Comparison of ENCODE assay signal across 21 cellular contexts in genomic region chr16:65634833-65635232, GRCh38.
DNase-seq lines count a peak whose midpoint lies in the region; ATAC-seq, FAIRE-seq and TF ChIP-seq lines count a peak whose summit lies in the region.
"Had no signal": no experiment of that assay in that cellular context is flagged by ENCODE, and none has a peak within 500 bp of the region (broad histone marks: within the 10 kb centered on the region; RNA-seq: fewer than 3 reads in every experiment).

No MANE protein-coding gene starts in this region.

- H3K27ac Mint-ChIP-seq in WTC11: no peak overlapping the region
- H3K27ac Mint-ChIP-seq: B cell; CD4-positive, CD25-positive, alpha-beta regulatory T cell; CD8-positive, alpha-beta memory T cell; H9 had no signal

- peaks cover 6 to 37% (median 20%) of the 10 kb centered on the region in 10 experiments; a peak in 19 of 20 replicates for H3K4me1 ChIP-seq in BLaER1 treated with 17β-estradiol and CSF1 and Interleukin-3, amounts not matched to agents 10 nM and 100 nM
- H3K4me1 ChIP-seq in kidney (ENCODE audit: control insufficient read depth in 1 of 2, insufficient read depth in 1 of 2, low read depth in 1 of 2, low read length in 2 of 2): no peaks in the 10 kb centered on the region
- H3K4me1 ChIP-seq in smooth muscle cell (ENCODE audit: low read depth): peaks cover 6% of the 10 kb centered on the region

- no peaks in the 10 kb centered on the region for H3K36me3 ChIP-seq in BLaER1 treated with 17β-estradiol and CSF1 and Interleukin-3, amounts not matched to agents 10 nM and 100 nM
- H3K36me3 ChIP-seq in kidney (ENCODE audit: control insufficient read depth in 1 of 2, insufficient read depth in 2 of 2, low read length in 2 of 2) (no peaks in the 10 kb centered on the region), smooth muscle cell (ENCODE audit: low read depth) (no peaks in the 10 kb centered on the region)

- CTCF ChIA-PET in WTC11 (lab: Charles Lee): interaction anchor here (1.3 kb wide), 1 partner anchor 31 kb away, joined by 5 read pairs; no protein-coding TSS in a partner anchor

- ATAC-seq in WTC11 (no peak), GM21737 (IDR thresholded peaks at IDR 0.05; ENCODE audit: unreplicated experiment) (no peak), GM19467 (IDR thresholded peaks at IDR 0.05; ENCODE audit: unreplicated experiment) (no peak)
- ATAC-seq: HepG2 had no signal

- 0 out of 2 replicates have a peak, but pooled peaks cover 4% of the 10 kb centered on the region for H3K9me3 Mint-ChIP-seq in WTC11
- H3K9me3 Mint-ChIP-seq: H9 had no signal

- H3K4me2 ChIP-seq in BLaER1 treated with 17β-estradiol and CSF1 and Interleukin-3, amounts not matched to agents 10 nM and 100 nM: peak overlapping the region in 7 of 11 experiments; percentile 71 to 91 (median 81); a peak in 12 of 22 replicates
- peak overlapping the region; percentile 56 for H3K4me2 ChIP-seq in smooth muscle cell

- no peaks in the 10 kb centered on the region for H3F3A ChIP-seq in smooth muscle cell (ENCODE audit: low read depth)

- WGBS in smooth muscle cell (ENCODE audit: low lambda C conversion rate): 86% methylated on average over 1 of the region's 1 CpG

- H3K9me3 ChIP-seq in BLaER1 treated with 17β-estradiol and CSF1 and Interleukin-3, amounts not matched to agents 10 nM and 100 nM (replicated peaks in 1 of 11): peaks cover 0 to 27% (median 6%) of the 10 kb centered on the region in 11 experiments; a peak in 7 of 22 replicates
- H3K9me3 ChIP-seq in kidney (ENCODE audit: control insufficient read depth in 1 of 2, low read length in 2 of 2) (no peaks in the 10 kb centered on the region), smooth muscle cell (replicated peaks; ENCODE audit: low read depth) (no peaks in the 10 kb centered on the region)

- no peak for TF ChIP-seq CTCF in WTC11 (IDR thresholded peaks at IDR 0.05)
- no peak for TF ChIP-seq CTCF in kidney (IDR thresholded peaks at IDR 0.05; ENCODE audit: borderline replicate concordance, extremely low read depth, insufficient read depth)
- TF ChIP-seq CTCF in smooth muscle cell (IDR thresholded peaks at IDR 0.05; ENCODE audit: borderline replicate concordance, insufficient read depth, poor library complexity, severe bottlenecking): no peak

- POLR2A ChIA-PET in WTC11 (lab: Charles Lee): no interaction called here

- H3K4me3 ChIP-seq in BLaER1 treated with 17β-estradiol and CSF1 and Interleukin-3, amounts not matched to agents 10 nM and 100 nM: no peak overlapping the region
- H3K4me3 ChIP-seq in kidney (ENCODE audit: low read length in 2 of 2): no peak overlapping the region
- H3K4me3 ChIP-seq in smooth muscle cell: no peak overlapping the region

- FAIRE-seq in kidney (lab: Jason Lieb, UNC): peak; percentile 96
- FAIRE-seq: GM12892, GM18507, H1, HepG2 had no signal

- no peak for DNase-seq in WTC11 (ENCODE audit: low spot score)
- no peak for DNase-seq in kidney
- DNase-seq in smooth muscle cell (lab: John Stamatoyannopoulos, UW; ENCODE audit: unreplicated experiment): no peak
- DNase-seq in nucleus accumbens (lab: John Stamatoyannopoulos, UW): no peak
- DNase-seq: 8988T; C1 segment of cervical spinal cord; CD4-positive, CD25-positive, alpha-beta regulatory T cell; CD8-positive, alpha-beta memory T cell; COR-L47; DMS 273 treated with DMSO at 0.1 percent for 48 hours; DMS53; DND-41; H9 had no signal

- peak overlapping the region in 4 of 11 experiments; percentile 73 to 81 (median 76); a peak in 5 of 22 replicates for H3K27ac ChIP-seq in BLaER1 treated with 17β-estradiol and CSF1 and Interleukin-3, amounts not matched to agents 10 nM and 100 nM
- H3K27ac ChIP-seq in kidney (ENCODE audit: low read depth in 2 of 2, low read length in 2 of 2) (no peak overlapping the region), smooth muscle cell (ENCODE audit: low read depth) (no peak overlapping the region)

- no peak overlapping the region for H2AFZ ChIP-seq in smooth muscle cell (ENCODE audit: low read depth)

- no peaks in the 10 kb centered on the region for H4K20me1 ChIP-seq in BLaER1 treated with 17β-estradiol and CSF1 and Interleukin-3, amounts not matched to agents 10 nM and 100 nM
- H4K20me1 ChIP-seq in smooth muscle cell (ENCODE audit: low read depth): no peaks in the 10 kb centered on the region

- no peaks in the 10 kb centered on the region for H3K4me1 Mint-ChIP-seq in WTC11
- H3K4me1 Mint-ChIP-seq: B cell; CD4-positive, CD25-positive, alpha-beta regulatory T cell; CD8-positive, alpha-beta memory T cell; H9 had no signal

- H3K27me3 ChIP-seq in BLaER1 treated with 17β-estradiol and CSF1 and Interleukin-3, amounts not matched to agents 10 nM and 100 nM: no peaks in the 10 kb centered on the region
- no peaks in the 10 kb centered on the region for H3K27me3 ChIP-seq in smooth muscle cell (ENCODE audit: low read depth)

- no peaks in the 10 kb centered on the region for H3K36me3 Mint-ChIP-seq in WTC11
- H3K36me3 Mint-ChIP-seq: CD4-positive, CD25-positive, alpha-beta regulatory T cell; CD8-positive, alpha-beta memory T cell had no signal

- H3K4me3 Mint-ChIP-seq in WTC11: no peak overlapping the region
- H3K4me3 Mint-ChIP-seq: B cell; CD4-positive, CD25-positive, alpha-beta regulatory T cell; CD8-positive, alpha-beta memory T cell; H9 had no signal

- no peak overlapping the region for H3K9ac ChIP-seq in BLaER1 treated with 17β-estradiol and CSF1 and Interleukin-3, amounts not matched to agents 10 nM and 100 nM
- H3K9ac ChIP-seq in kidney (ENCODE audit: low read length in 2 of 2) (no peak overlapping the region), smooth muscle cell (ENCODE audit: low read depth) (no peak overlapping the region)

- no peaks in the 10 kb centered on the region for H3K79me2 ChIP-seq in smooth muscle cell (ENCODE audit: low read depth)

- H3K27me3 Mint-ChIP-seq in WTC11 (ENCODE audit: low read depth): no peaks in the 10 kb centered on the region; the same call in 1 of the 2 replicates
- H3K27me3 Mint-ChIP-seq: B cell; CD4-positive, CD25-positive, alpha-beta regulatory T cell had no signal

- intact Hi-C loops in kidney (cut with DNase I): no loop called here

TF ChIP-seq in WTC11, 78 proteins besides CTCF, POLR2A, EP300 and RAD21:
- TF ChIP-seq NFATC4 (CRISPR knock-in tag; IDR thresholded peaks at IDR 0.05) (no peak), CBFB (CRISPR knock-in tag; IDR thresholded peaks at IDR 0.05; ENCODE audit: low read depth) (no peak), HMGA2 (CRISPR knock-in tag; IDR thresholded peaks at IDR 0.05) (peak; percentile 93; the same call in 1 of the 2 replicates)
